Comparison of ENCODE assay signal across 16 cellular contexts in genomic region chr1:116710326-116711060, GRCh38. TPM values are rescaled to one million over a fixed set of nuclear protein-coding genes. Genes with fewer than 3 reads are reported as not detected.
A peak's percentile ranks its signal among the peaks of the same experiment; 100 is the strongest.
DNase-seq lines count a peak whose midpoint lies in the region; ATAC-seq and TF ChIP-seq lines count a peak whose summit lies in the region.
"Had no signal": no experiment of that assay in that cellular context is flagged by ENCODE, and none has a peak within 500 bp of the region (broad histone marks: within the 10 kb centered on the region; RNA-seq: fewer than 3 reads in every experiment).

No MANE protein-coding gene starts in this region.

- H3F3A ChIP-seq in PC-9 (ENCODE audit: insufficient read depth, low read depth): peaks cover 15% of the 10 kb centered on the region

- no TSS peak for BruUV-seq in PC-9 (replicated peaks; lab: Mats Ljungman, UMichigan)

- H3K4me2 ChIP-seq in PC-9: peak overlapping the region; percentile 27; the same call in 1 of the 2 replicates

- H3K36me3 ChIP-seq in PC-9 (ENCODE audit: low read depth): no peaks in the 10 kb centered on the region
- H3K36me3 ChIP-seq: cardiac muscle cell, right lobe of liver, suprapubic skin had no signal

- peaks cover 37% of the 10 kb centered on the region for H3K4me1 Mint-ChIP-seq in type B pancreatic cell (ENCODE audit: unreplicated experiment)

- intact Hi-C loops in PC-9 (cut with micrococcal nuclease; ENCODE audit: unreplicated experiment): no loop called here

- H3K79me2 ChIP-seq in PC-9 (ENCODE audit: low read depth): no peaks in the 10 kb centered on the region

- H3K9me3 ChIP-seq in PC-9 (ENCODE audit: insufficient read depth, low read depth): no peaks in the 10 kb centered on the region
- H3K9me3 ChIP-seq: right lobe of liver, suprapubic skin had no signal

- H3K27ac Mint-ChIP-seq in type B pancreatic cell: peak overlapping the region; percentile 57

- no peaks in the 10 kb centered on the region for H3K9me3 Mint-ChIP-seq in type B pancreatic cell

- DNase-seq in DMS 273 (lab: John Stamatoyannopoulos, UW; ENCODE audit: unreplicated experiment) (peak; percentile 15), DMS 273 treated with DMSO at 0.1 percent for 48 hours (lab: John Stamatoyannopoulos, UW) (no peak), PC-9 (peak in 1 of 2 experiments; percentile 58), foreskin keratinocyte (no peak), type B pancreatic cell (ENCODE audit: extremely low spot score, unreplicated experiment) (peak; percentile 20), SIG-M5 treated with dmso at 0.1 percent for 504 hours (lab: John Stamatoyannopoulos, UW; ENCODE audit: unreplicated experiment) (no peak), 8988T (no peak)
- DNase-seq in effector CD4-positive, alpha-beta T cell: no peak
- DNase-seq: activated gamma-delta T cell treated with Interleukin-2 at 50 U/mL for 16 hours, GOT3, right lobe of liver, T-helper 1 cell had no signal

- H3K4me1 ChIP-seq in PC-9 (replicated peaks; ENCODE audit: insufficient read depth) (peaks cover 42% of the 10 kb centered on the region), foreskin keratinocyte (no peaks in the 10 kb centered on the region)
- H3K4me1 ChIP-seq: right lobe of liver had no signal

- no peaks in the 10 kb centered on the region for H4K20me1 ChIP-seq in PC-9 (ENCODE audit: insufficient read depth)

- POLR2A ChIA-PET in PC-9 (lab: Charles Lee; ENCODE audit: unreplicated experiment): no interaction called here

- H3K27me3 ChIP-seq in PC-9 (ENCODE audit: insufficient read depth, low read depth) (no peaks in the 10 kb centered on the region), foreskin keratinocyte (no peaks in the 10 kb centered on the region)
- H3K27me3 ChIP-seq: cardiac muscle cell, right lobe of liver had no signal

- no peaks in the 10 kb centered on the region for H3K36me3 Mint-ChIP-seq in type B pancreatic cell

- no peaks in the 10 kb centered on the region; the same call in 1 of the 2 replicates for H3K9me2 ChIP-seq in PC-9 (ENCODE audit: insufficient read depth)

- H3K27ac ChIP-seq in PC-9 (peak overlapping the region; percentile 37), foreskin keratinocyte (no peak overlapping the region)
- H3K27ac ChIP-seq: 22Rv1, cardiac muscle cell, right lobe of liver, suprapubic skin had no signal

- H2AFZ ChIP-seq in PC-9: no peak overlapping the region

- H3K27me3 Mint-ChIP-seq in type B pancreatic cell: no peaks in the 10 kb centered on the region

- H3K4me3 Mint-ChIP-seq in type B pancreatic cell: no peak overlapping the region

- TF ChIP-seq CTCF in PC-9 (conservative IDR thresholded peaks at IDR 0.05): no peak
- TF ChIP-seq CTCF in foreskin keratinocyte (conservative IDR thresholded peaks at IDR 0.05): no peak
- TF ChIP-seq CTCF in type B pancreatic cell (conservative IDR thresholded peaks at IDR 0.05): no peak

- peak; percentile 18 for ATAC-seq in foreskin keratinocyte

- CTCF ChIA-PET in PC-9 (lab: Charles Lee): interaction anchor here (0.6 kb wide), 1 partner anchor 36 kb away, joined by 4 read pairs; no protein-coding TSS in a partner anchor

- H3K4me3 ChIP-seq in PC-9: no peak overlapping the region
- H3K4me3 ChIP-seq: cardiac muscle cell, right lobe of liver, suprapubic skin had no signal

RNA-seq across cellular contexts. Expression of gene IGSF3, which starts 43.0 kb away (rescaled TPM):
- total RNA-seq in PC-9 (2021): 27.8 and 30.1 TPM in 2 replicates
- 30.3 and 31.3 TPM in 2 replicates for total RNA-seq in foreskin keratinocyte
- polyA plus RNA-seq in foreskin keratinocyte: 7.6 and 9.5 TPM in 2 replicates
- total RNA-seq in type B pancreatic cell (ENCODE audit: low replicate concordance): 42.9 and 48.4 TPM in 2 replicates

RNA-seq across cellular contexts. Expression of gene CD2, which starts 43.7 kb away (rescaled TPM):
- total RNA-seq in PC-9 (2021): not detected in 2 replicates
- not detected in 2 replicates for total RNA-seq in foreskin keratinocyte
- not detected in 2 replicates for polyA plus RNA-seq in foreskin keratinocyte
- total RNA-seq in type B pancreatic cell (ENCODE audit: low replicate concordance): 0.17 TPM in 1 of 2 replicates, not detected in the other
- total RNA-seq: cardiac muscle cell, HT1080 had no signal
- polyA plus RNA-seq: cardiac muscle cell had no signal

Comparison
In these comparisons a context has a peak if more than half of its experiments do, and no peak if none do; other contexts are left out.
1. DNase-seq: peak in DMS 273 (single experiment) and type B pancreatic cell (single experiment); none in DMS 273 treated with DMSO at 0.1 percent for 48 hours (single experiment), foreskin keratinocyte (0 of 2), SIG-M5 treated with dmso at 0.1 percent for 504 hours (single experiment), 8988T (single experiment) and effector CD4-positive, alpha-beta T cell (single experiment).